ENCODE assay signal across 8 cellular contexts in the genomic region with DNA sequence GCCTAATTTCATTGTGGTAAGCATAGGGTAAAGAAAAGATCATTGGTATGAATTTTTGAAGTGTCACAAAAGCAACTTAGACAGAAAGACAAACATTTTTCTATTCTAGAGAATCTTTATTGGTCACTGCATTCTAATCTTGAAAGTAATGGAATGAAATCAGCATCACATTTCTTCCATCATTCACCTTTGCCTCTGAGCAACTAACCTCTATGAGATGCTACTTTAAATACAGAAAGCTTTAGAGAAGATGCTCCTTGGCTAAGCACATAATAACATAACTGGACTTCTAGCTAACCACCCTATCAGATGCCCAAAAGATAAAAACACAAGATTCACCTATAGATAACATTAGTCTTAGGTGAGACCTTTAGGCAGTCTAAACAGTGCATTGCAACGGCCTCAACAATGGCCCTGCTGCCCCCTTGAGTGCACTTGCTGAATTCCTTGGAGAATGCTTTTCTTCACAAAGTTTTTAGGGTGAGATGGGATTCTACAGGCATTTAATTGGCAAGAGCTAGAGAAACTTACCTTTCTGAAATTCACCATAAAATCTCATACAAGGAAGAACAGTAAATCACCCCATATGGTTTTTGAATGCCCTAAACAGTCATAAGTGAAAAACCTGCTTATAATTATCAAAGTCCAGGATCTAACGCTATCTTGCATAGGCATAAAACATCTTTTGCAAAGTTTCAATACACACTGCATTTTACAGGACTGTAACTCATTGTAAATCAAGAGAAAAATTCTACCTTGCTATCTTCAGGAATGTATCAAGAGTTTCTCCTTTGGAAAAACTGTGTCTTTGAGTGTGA.
DNase-seq lines count a peak whose midpoint lies in the region; ATAC-seq, FAIRE-seq and TF ChIP-seq lines count a peak whose summit lies in the region.

No MANE protein-coding gene starts in this region.

- POLR2A ChIA-PET in naive thymus-derived CD4-positive, alpha-beta T cell (lab: Charles Lee), result no interaction called here

- H3K9me3 ChIP-seq in Karpas-422 (ENCODE audit: low read length) (no peaks in the 10 kb centered on the region), osteoblast (ENCODE audit: low read depth, low read length) (no peaks in the 10 kb centered on the region)
- no peaks in the 10 kb centered on the region for H3K9me3 ChIP-seq in naive thymus-derived CD4-positive, alpha-beta T cell (ENCODE audit: control insufficient read depth in 2 of 3, low read length in 3 of 3)

- H3K4me1 Mint-ChIP-seq in natural killer cell treated with Interleukin-12 subunit alpha and Interleukin-12 subunit beta and Interleukin-15 and Interleukin-18, amount 100 ng/mL, for 72 hours (ENCODE audit: low read depth in 2 of 2), result no peaks in the 10 kb centered on the region
- H3K4me1 Mint-ChIP-seq in naive thymus-derived CD4-positive, alpha-beta T cell, result no peaks in the 10 kb centered on the region

- no peaks in the 10 kb centered on the region for H3K27me3 Mint-ChIP-seq in natural killer cell treated with Interleukin-12 subunit alpha and Interleukin-12 subunit beta and Interleukin-15 and Interleukin-18, amount 100 ng/mL, for 72 hours
- no peaks in the 10 kb centered on the region for H3K27me3 Mint-ChIP-seq in naive thymus-derived CD4-positive, alpha-beta T cell

- H3K27me3 ChIP-seq in Karpas-422 (ENCODE audit: low read length) (no peaks in the 10 kb centered on the region), brain microvascular endothelial cell (replicated peaks) (no peaks in the 10 kb centered on the region), osteoblast (ENCODE audit: insufficient read depth, low read length) (no peaks in the 10 kb centered on the region)
- no peaks in the 10 kb centered on the region for H3K27me3 ChIP-seq in naive thymus-derived CD4-positive, alpha-beta T cell (ENCODE audit: control insufficient read depth in 2 of 2, insufficient read depth in 2 of 2, low read length in 2 of 2)

- peaks cover 8% of the 10 kb centered on the region for H3K9me3 Mint-ChIP-seq in natural killer cell treated with Interleukin-12 subunit alpha and Interleukin-12 subunit beta and Interleukin-15 and Interleukin-18, amount 100 ng/mL, for 72 hours
- peaks cover 0 to 5% (median 0%) of the 10 kb centered on the region in 11 donors for H3K9me3 Mint-ChIP-seq in naive thymus-derived CD4-positive, alpha-beta T cell

- H3K4me2 ChIP-seq in Karpas-422 (ENCODE audit: low read depth, low read length, poor library complexity, severe bottlenecking), result no peak overlapping the region
- H3K4me2 ChIP-seq in osteoblast (ENCODE audit: insufficient read depth, low read length), result no peak overlapping the region

- H2AFZ ChIP-seq in Karpas-422 (ENCODE audit: low read length) (no peak overlapping the region), osteoblast (ENCODE audit: low read length) (no peak overlapping the region)

- TF ChIP-seq CTCF in brain microvascular endothelial cell (IDR thresholded peaks at IDR 0.05; ENCODE audit: low read depth, low read length, missing control alignments), result peak; percentile 83
- peak; percentile 53 for TF ChIP-seq CTCF in osteoblast (IDR thresholded peaks at IDR 0.05; ENCODE audit: extremely low read depth, low read depth, low read length)

- H3K4me3 Mint-ChIP-seq in natural killer cell treated with Interleukin-12 subunit alpha and Interleukin-12 subunit beta and Interleukin-15 and Interleukin-18, amount 100 ng/mL, for 72 hours, result no peak overlapping the region
- H3K4me3 Mint-ChIP-seq in naive thymus-derived CD4-positive, alpha-beta T cell, result no peak overlapping the region

- no peaks in the 10 kb centered on the region for H3K9me2 ChIP-seq in Karpas-422 (replicated peaks; ENCODE audit: insufficient read depth, low read length)

- FAIRE-seq in GM12892 (lab: Jason Lieb, UNC), result no peak

- H3K4me3 ChIP-seq in Karpas-422 (ENCODE audit: low read length), result no peak overlapping the region
- H3K4me3 ChIP-seq in brain microvascular endothelial cell (ENCODE audit: low read depth, low read length), result no peak overlapping the region
- H3K4me3 ChIP-seq in osteoblast (ENCODE audit: insufficient read depth, low read length), result no peak overlapping the region
- H3K4me3 ChIP-seq in naive thymus-derived CD4-positive, alpha-beta T cell (ENCODE audit: low read length), result no peak overlapping the region

- DNase-seq in Karpas-422 (peak; percentile 45), brain microvascular endothelial cell (peak; percentile 33), osteoblast (ENCODE audit: insufficient read length, low spot score, missing footprints) (no peak), NCI-H146 (lab: John Stamatoyannopoulos, UW) (no peak), GM12892 (ENCODE audit: insufficient read length) (no peak)
- DNase-seq in natural killer cell treated with Interleukin-12 subunit alpha and Interleukin-12 subunit beta and Interleukin-15 and Interleukin-18, amount 100 ng/mL, for 72 hours (ENCODE audit: low spot score), result no peak
- DNase-seq in naive thymus-derived CD4-positive, alpha-beta T cell, result no peak

- no peaks in the 10 kb centered on the region for H3K36me3 Mint-ChIP-seq in natural killer cell treated with Interleukin-12 subunit alpha and Interleukin-12 subunit beta and Interleukin-15 and Interleukin-18, amount 100 ng/mL, for 72 hours
- no peaks in the 10 kb centered on the region for H3K36me3 Mint-ChIP-seq in naive thymus-derived CD4-positive, alpha-beta T cell

- H3K4me1 ChIP-seq in Karpas-422 (ENCODE audit: low read length) (no peaks in the 10 kb centered on the region), osteoblast (ENCODE audit: insufficient read depth, low read length) (no peaks in the 10 kb centered on the region)
- H3K4me1 ChIP-seq in naive thymus-derived CD4-positive, alpha-beta T cell (ENCODE audit: control insufficient read depth in 2 of 2, insufficient read depth in 2 of 2, low read length in 2 of 2), result no peaks in the 10 kb centered on the region

- H3K36me3 ChIP-seq in Karpas-422 (ENCODE audit: insufficient read depth, low read length) (no peaks in the 10 kb centered on the region), brain microvascular endothelial cell (replicated peaks) (no peaks in the 10 kb centered on the region), osteoblast (ENCODE audit: insufficient read depth, low read length) (no peaks in the 10 kb centered on the region)
- no peaks in the 10 kb centered on the region for H3K36me3 ChIP-seq in naive thymus-derived CD4-positive, alpha-beta T cell (ENCODE audit: control insufficient read depth in 2 of 3, insufficient read depth in 3 of 3, low read length in 3 of 3)

- CTCF ChIA-PET in naive thymus-derived CD4-positive, alpha-beta T cell (lab: Charles Lee), result no interaction called here

- in situ Hi-C loops in brain microvascular endothelial cell (cut with HindIII; ENCODE audit: low pct_ligation_motif_present, low sequenced_read_pairs), result no loop called here

- TF ChIP-seq POLR2A in GM12892 (IDR thresholded peaks at IDR 0.05; ENCODE audit: low read depth, low read length), result no peak

- intact Hi-C loops in naive thymus-derived CD4-positive, alpha-beta T cell (cut with micrococcal nuclease), result no loop called here

- H4K20me1 ChIP-seq in Karpas-422 (ENCODE audit: insufficient read depth, low read depth, low read length) (no peaks in the 10 kb centered on the region), osteoblast (ENCODE audit: insufficient read depth, low read length) (no peaks in the 10 kb centered on the region)

- H3K79me2 ChIP-seq in Karpas-422 (ENCODE audit: low read length), result no peaks in the 10 kb centered on the region
- no peaks in the 10 kb centered on the region for H3K79me2 ChIP-seq in osteoblast (ENCODE audit: insufficient read depth, low read length)

- ATAC-seq in GM19372 (IDR thresholded peaks at IDR 0.05; ENCODE audit: low read depth, unreplicated experiment), result peak; percentile 74
- no peak for ATAC-seq in natural killer cell treated with Interleukin-12 subunit alpha and Interleukin-12 subunit beta and Interleukin-15 and Interleukin-18, amount 100 ng/mL, for 72 hours
- no peak for ATAC-seq in naive thymus-derived CD4-positive, alpha-beta T cell

- H3K27ac ChIP-seq in Karpas-422 (ENCODE audit: low read length) (no peak overlapping the region), brain microvascular endothelial cell (no peak overlapping the region), osteoblast (ENCODE audit: low read depth, low read length) (no peak overlapping the region)
- no peak overlapping the region for H3K27ac ChIP-seq in naive thymus-derived CD4-positive, alpha-beta T cell (ENCODE audit: low read depth, low read length)

- no peak overlapping the region for H3K9ac ChIP-seq in Karpas-422 (ENCODE audit: low read length)

- no peak overlapping the region for H3K27ac Mint-ChIP-seq in natural killer cell treated with Interleukin-12 subunit alpha and Interleukin-12 subunit beta and Interleukin-15 and Interleukin-18, amount 100 ng/mL, for 72 hours
- H3K27ac Mint-ChIP-seq in naive thymus-derived CD4-positive, alpha-beta T cell, result no peak overlapping the region

Comparison
In these comparisons a context has a peak if more than half of its experiments do, and no peak if none do; other contexts are left out.
1. DNase-seq: peak in Karpas-422 (single experiment) and brain microvascular endothelial cell (single experiment); none in osteoblast (single experiment), natural killer cell treated with Interleukin-12 subunit alpha and Interleukin-12 subunit beta and Interleukin-15 and Interleukin-18, amount 100 ng/mL, for 72 hours (single experiment), naive thymus-derived CD4-positive, alpha-beta T cell (0 of 9), NCI-H146 (single experiment) and GM12892 (single experiment).